7 cellular contexts compared by ENCODE assay signal in the genomic region with DNA sequence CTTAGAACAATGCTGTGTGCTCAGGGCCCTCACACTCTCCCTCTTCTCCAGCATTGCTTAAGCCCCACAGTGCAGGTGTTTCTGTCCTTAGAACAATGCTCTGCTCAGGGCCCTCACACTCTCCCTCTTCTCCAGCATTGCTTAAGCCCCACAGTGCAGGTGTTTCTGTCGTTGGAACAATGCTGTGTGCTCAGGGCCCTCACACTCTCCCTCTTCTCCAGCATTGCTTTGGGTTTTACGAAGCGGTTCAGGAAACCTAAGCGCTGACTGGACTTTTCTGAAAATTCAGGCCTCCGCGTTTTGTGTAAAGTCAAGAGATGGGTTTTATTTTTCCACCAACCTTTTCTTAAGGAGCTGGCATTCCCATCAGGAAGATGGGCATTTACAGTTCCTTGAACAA.
DNase-seq lines count a peak whose midpoint lies in the region; FAIRE-seq and TF ChIP-seq lines count a peak whose summit lies in the region.
"Not testable (repeated sequence)": the region's sequence is repeated elsewhere in the genome, so short reads cannot be mapped to it uniquely, and the experiment has no call there.

No MANE protein-coding gene starts in this region.

- H2BK5ac ChIP-seq in H9 (ENCODE audit: insufficient read length, low read length); mesendoderm (ENCODE audit: low read length): not testable (repeated sequence)
- peak overlapping the region; percentile 81; the same call in 1 of the 2 replicates for H2BK5ac ChIP-seq in H1 (ENCODE audit: low read depth, low read length)

- H3K9me3 ChIP-seq in H9 (ENCODE audit: control insufficient read depth, low read depth, low read length); Karpas-422 (ENCODE audit: low read length); OCI-LY1 (ENCODE audit: low read length); H1 (ENCODE audit: insufficient read depth in 2 of 2, low read depth in 1 of 2, low read length in 1 of 2): not testable (repeated sequence)

- H3K4ac ChIP-seq in H9 (ENCODE audit: low read depth, low read length), result not testable (repeated sequence)
- H3K4ac ChIP-seq in H1 (replicated peaks; ENCODE audit: insufficient read length, low read depth, low read length) (peak overlapping the region; percentile 39), mesendoderm (ENCODE audit: low read depth, low read length) (peak overlapping the region; percentile 52)

- H3K27ac Mint-ChIP-seq in H9, result peak overlapping the region; percentile 96 to 97 (median 97)

- TF ChIP-seq EP300 in H1 (IDR thresholded peaks at IDR 0.05; ENCODE audit: borderline replicate concordance in 1 of 2, low read depth in 2 of 2, low read length in 2 of 2), result not testable (repeated sequence)

- not testable (repeated sequence) for H2AK5ac ChIP-seq in H9 (ENCODE audit: insufficient read length, low read length); H1 (ENCODE audit: low read depth, low read length); mesendoderm (ENCODE audit: low read length)

- H2BK20ac ChIP-seq in H9 (ENCODE audit: low read depth, low read length, poor library complexity, severe bottlenecking), result not testable (repeated sequence)
- peak overlapping the region; percentile 50; the same call in 1 of the 2 replicates for H2BK20ac ChIP-seq in H1 (ENCODE audit: low read length)

- H3K79me2 ChIP-seq in H9 (ENCODE audit: insufficient read depth, low read length); Karpas-422 (ENCODE audit: low read length); OCI-LY1 (ENCODE audit: insufficient read depth, low read length); H1 (ENCODE audit: control insufficient read depth in 1 of 2, insufficient read depth in 2 of 2, low read length in 2 of 2); mesendoderm (ENCODE audit: control insufficient read depth, insufficient read depth, low read length): not testable (repeated sequence)

- H2BK120ac ChIP-seq in H9 (ENCODE audit: low read depth, low read length, poor library complexity, severe bottlenecking); mesendoderm (ENCODE audit: low read depth, low read length): not testable (repeated sequence)
- H2BK120ac ChIP-seq in H1 (replicated peaks; ENCODE audit: low read depth, low read length), result peak overlapping the region; percentile 89

- peaks cover 0 to 11% (median 8%) of the 10 kb centered on the region in 3 experiments; a peak in 3 of 7 replicates for H3K36me3 Mint-ChIP-seq in H9 (ENCODE audit: insufficient read depth in 1 of 3, low read depth in 3 of 3)

- H4K5ac ChIP-seq in H9 (ENCODE audit: insufficient read length, low read depth, low read length); mesendoderm (ENCODE audit: low read length): not testable (repeated sequence)
- H4K5ac ChIP-seq in H1 (ENCODE audit: insufficient read length, low read depth, low read length), result peak overlapping the region; percentile 46

- H3K4me2 ChIP-seq in H9 (ENCODE audit: insufficient read depth, insufficient read length, low read length), result peak overlapping the region; percentile 17
- H3K4me2 ChIP-seq in Karpas-422 (ENCODE audit: low read depth, low read length, poor library complexity, severe bottlenecking), result peak overlapping the region; percentile 59
- not testable (repeated sequence) for H3K4me2 ChIP-seq in OCI-LY1 (ENCODE audit: low read length); mesendoderm (ENCODE audit: low read length)
- peak overlapping the region; percentile 9 to 60; a peak in 3 of 4 replicates for H3K4me2 ChIP-seq in H1 (ENCODE audit: insufficient read depth in 1 of 2, low read depth in 2 of 2, low read length in 2 of 2)

- H3K23ac ChIP-seq in H9 (ENCODE audit: insufficient read length, low read depth, low read length); H1 (ENCODE audit: insufficient read length); mesendoderm (ENCODE audit: low read length): not testable (repeated sequence)

- no CpG with 5 or more reads among the region's 6 CpGs for WGBS in H9 (ENCODE audit: extremely low coverage, insufficient read length, low lambda C conversion rate)
- WGBS in H1 (ENCODE audit: extremely low coverage in 1 of 2, insufficient coverage in 1 of 2, insufficient read length in 1 of 2, insufficient replicate concordance in 2 of 2, low coverage in 1 of 2, low lambda C conversion rate in 2 of 2, missing lambda C conversion rate in 1 of 2), 2 experiments, result 38% methylated on average over 6 of the region's 6 CpGs; no CpG with 5 or more reads in 1 of the 2 experiments
- WGBS in mesendoderm (ENCODE audit: extremely low coverage, insufficient coverage, low lambda C conversion rate), result no CpG with 5 or more reads among the region's 6 CpGs

- not testable (repeated sequence) for TF ChIP-seq POLR2A in H1 (IDR thresholded peaks at IDR 0.05; ENCODE audit: control extremely low read depth in 1 of 2, low read depth in 2 of 2, low read length in 2 of 2)

- POLR2A ChIA-PET in H1 (lab: Charles Lee; ENCODE audit: partially characterized antibody), result not testable (repeated sequence)

- H3K9me2 ChIP-seq in Karpas-422 (replicated peaks; ENCODE audit: insufficient read depth, low read length); OCI-LY1 (ENCODE audit: low read depth, low read length): not testable (repeated sequence)

- peak overlapping the region in 1 of 2 experiments; percentile 30; a peak in 1 of 5 replicates for H3K4me3 Mint-ChIP-seq in H9

- not testable (repeated sequence) for H3K56ac ChIP-seq in H9 (ENCODE audit: insufficient read length, low read depth, low read length); mesendoderm (ENCODE audit: low read length)
- peak overlapping the region; percentile 33 for H3K56ac ChIP-seq in H1 (replicated peaks; ENCODE audit: insufficient read length, low read depth, low read length)

- not testable (repeated sequence) for TF ChIP-seq CTCF in H9 (conservative IDR thresholded peaks at IDR 0.05); OCI-LY1 (IDR thresholded peaks at IDR 0.05; ENCODE audit: low read length); H1 (IDR thresholded peaks at IDR 0.05; ENCODE audit: control extremely low read depth in 1 of 3, insufficient read depth in 1 of 3, low read depth in 1 of 3, low read length in 3 of 3)

- DNase-seq in H9; Karpas-422; H1 (ENCODE audit: low read depth in 1 of 2, low spot score in 2 of 2): not testable (repeated sequence)
- peak; percentile 39 for DNase-seq in NCI-H146 treated with DMSO at 0.1 percent for 48 hours (lab: John Stamatoyannopoulos, UW; ENCODE audit: unreplicated experiment)
- DNase-seq in NCI-H2196 treated with DMSO at 0.1 percent for 48 hours (lab: John Stamatoyannopoulos, UW; ENCODE audit: unreplicated experiment), result peak; percentile 3
- peak; percentile 13 for DNase-seq in mesendoderm

- CTCF ChIA-PET in H1 (lab: Charles Lee; ENCODE audit: partially characterized antibody), result interaction anchor here (0.8 to 1.3 kb wide), 3 partner anchors 17 to 120 kb away, joined by 3 read pairs; no protein-coding TSS in a partner anchor

- H3K27me3 Mint-ChIP-seq in H9 (ENCODE audit: low read depth), result not testable (repeated sequence)

- H3K23me2 ChIP-seq in H9 (ENCODE audit: insufficient read length, low read depth, low read length, poor library complexity, severe bottlenecking); H1 (ENCODE audit: low read depth, low read length): not testable (repeated sequence)

- not testable (repeated sequence) for H3K9me3 Mint-ChIP-seq in H9

- not testable (repeated sequence) for TF ChIP-seq RAD21 in H1 (IDR thresholded peaks at IDR 0.05 in 1 of 2, conservative IDR thresholded peaks at IDR 0.05 in 1 of 2; ENCODE audit: low read depth in 2 of 2, low read length in 2 of 2)

- H2AFZ ChIP-seq in H9 (ENCODE audit: low read length); OCI-LY1 (ENCODE audit: low read length); H1 (ENCODE audit: low read length): not testable (repeated sequence)
- 0 out of 2 replicates have a peak overlapping the region, but pooled peaks have one; percentile 20 for H2AFZ ChIP-seq in Karpas-422 (ENCODE audit: low read length)

- H3K9ac ChIP-seq in H9 (ENCODE audit: extremely low read depth, insufficient read length, low read length); OCI-LY1 (ENCODE audit: low read length); H1 (replicated peaks in 1 of 4; ENCODE audit: extremely low read depth in 1 of 4, low read depth in 3 of 4, low read length in 3 of 4); mesendoderm (ENCODE audit: low read length): not testable (repeated sequence)
- peak overlapping the region; percentile 48; the same call in 1 of the 2 replicates for H3K9ac ChIP-seq in Karpas-422 (ENCODE audit: low read length)

- H3K27ac ChIP-seq in H9 (ENCODE audit: insufficient read length, low read depth, low read length), result peak overlapping the region; percentile 81
- H3K27ac ChIP-seq in Karpas-422 (ENCODE audit: low read length), result peak overlapping the region; percentile 99
- peak overlapping the region; percentile 88 for H3K27ac ChIP-seq in OCI-LY1 (ENCODE audit: low read depth, low read length, poor library complexity, severe bottlenecking)
- not testable (repeated sequence) for H3K27ac ChIP-seq in H1 (ENCODE audit: low read depth, low read length)
- H3K27ac ChIP-seq in mesendoderm (ENCODE audit: low read depth, low read length), result peak overlapping the region; percentile 62

- not testable (repeated sequence) for H2BK15ac ChIP-seq in H9 (ENCODE audit: low read depth, low read length); H1 (ENCODE audit: low read length); mesendoderm (replicated peaks; ENCODE audit: low read depth)

- H3K4me1 ChIP-seq in H9 (ENCODE audit: insufficient read depth, low read length); mesendoderm (ENCODE audit: control insufficient read depth, low read depth, low read length): not testable (repeated sequence)
- H3K4me1 ChIP-seq in Karpas-422 (ENCODE audit: low read length) (peaks cover 68% of the 10 kb centered on the region), OCI-LY1 (ENCODE audit: insufficient read depth, low read length, severe bottlenecking) (peaks cover 61% of the 10 kb centered on the region), H1 (replicated peaks in 1 of 4; ENCODE audit: control insufficient read depth in 3 of 4, insufficient read depth in 4 of 4, low read length in 3 of 4) (peaks cover 3 to 22% (median 14%) of the 10 kb centered on the region in 4 experiments)

- FAIRE-seq in H1 (lab: Jason Lieb, UNC), result not testable (repeated sequence)

- not testable (repeated sequence) for H4K91ac ChIP-seq in H9 (ENCODE audit: insufficient read length, low read depth, low read length)
- H4K91ac ChIP-seq in H1 (replicated peaks; ENCODE audit: insufficient read length, low read length), result peak overlapping the region; percentile 2

- H3K27me3 ChIP-seq in H9 (ENCODE audit: insufficient read depth, low read length); Karpas-422 (ENCODE audit: low read length); OCI-LY1 (ENCODE audit: insufficient read depth, low read length); H1 (replicated peaks in 1 of 4; ENCODE audit: control insufficient read depth in 3 of 4, extremely low read depth in 1 of 4, insufficient read depth in 3 of 4, low read length in 3 of 4); mesendoderm (ENCODE audit: insufficient read depth, low read length, poor library complexity): not testable (repeated sequence)

- H3F3A ChIP-seq in OCI-LY1 (ENCODE audit: insufficient read depth, low read length), result not testable (repeated sequence)

- not testable (repeated sequence) for H4K8ac ChIP-seq in H9 (replicated peaks; ENCODE audit: insufficient read length, low read depth, low read length); H1 (ENCODE audit: extremely low read depth, insufficient read depth, low read length); mesendoderm (ENCODE audit: low read depth, low read length)

- H3T11ph ChIP-seq in H9 (ENCODE audit: low read length), result not testable (repeated sequence)

- not testable (repeated sequence) for H3K4me3 ChIP-seq in Karpas-422 (ENCODE audit: low read length); OCI-LY1 (ENCODE audit: low read depth, low read length, poor library complexity, severe bottlenecking); H1 (ENCODE audit: extremely low read depth in 1 of 4, insufficient read depth in 2 of 4, low read depth in 3 of 4, low read length in 4 of 4); mesendoderm (ENCODE audit: low read length)

- H4K20me1 ChIP-seq in H9 (ENCODE audit: control insufficient read depth, insufficient read depth, insufficient read length); Karpas-422 (ENCODE audit: insufficient read depth, low read depth, low read length); OCI-LY1 (ENCODE audit: insufficient read depth, low read length); H1 (replicated peaks in 1 of 2; ENCODE audit: control insufficient read depth in 1 of 2, insufficient read depth in 2 of 2, low read length in 2 of 2): not testable (repeated sequence)

- not testable (repeated sequence) for H2BK12ac ChIP-seq in H9 (ENCODE audit: insufficient read length, low read depth, low read length)
- H2BK12ac ChIP-seq in H1 (ENCODE audit: low read depth, low read length), result peak overlapping the region; percentile 60; the same call in 1 of the 2 replicates

- H3K36me3 ChIP-seq in Karpas-422 (ENCODE audit: insufficient read depth, low read length); OCI-LY1 (ENCODE audit: insufficient read depth, low read length); H1 (ENCODE audit: control insufficient read depth in 2 of 4, insufficient read depth in 4 of 4, low read length in 3 of 4); mesendoderm (ENCODE audit: control insufficient read depth, insufficient read depth, low read length): not testable (repeated sequence)

- not testable (repeated sequence) for H3K18ac ChIP-seq in H9 (ENCODE audit: insufficient read length, low read depth, low read length); mesendoderm (ENCODE audit: low read length)
- H3K18ac ChIP-seq in H1 (ENCODE audit: extremely low read depth, low read length), result peak overlapping the region; percentile 60; the same call in 1 of the 2 replicates

- H3K14ac ChIP-seq in H9 (ENCODE audit: insufficient read depth, low read length); H1 (ENCODE audit: insufficient read length): not testable (repeated sequence)

- peaks cover 31 to 34% of the 10 kb centered on the region in 2 experiments for H3K4me1 Mint-ChIP-seq in H9

- H3K79me1 ChIP-seq in H9 (ENCODE audit: insufficient read depth, low read depth, low read length, poor library complexity, severe bottlenecking); H1 (ENCODE audit: low read depth, low read length); mesendoderm (ENCODE audit: low read length): not testable (repeated sequence)
